In the genomic region with DNA sequence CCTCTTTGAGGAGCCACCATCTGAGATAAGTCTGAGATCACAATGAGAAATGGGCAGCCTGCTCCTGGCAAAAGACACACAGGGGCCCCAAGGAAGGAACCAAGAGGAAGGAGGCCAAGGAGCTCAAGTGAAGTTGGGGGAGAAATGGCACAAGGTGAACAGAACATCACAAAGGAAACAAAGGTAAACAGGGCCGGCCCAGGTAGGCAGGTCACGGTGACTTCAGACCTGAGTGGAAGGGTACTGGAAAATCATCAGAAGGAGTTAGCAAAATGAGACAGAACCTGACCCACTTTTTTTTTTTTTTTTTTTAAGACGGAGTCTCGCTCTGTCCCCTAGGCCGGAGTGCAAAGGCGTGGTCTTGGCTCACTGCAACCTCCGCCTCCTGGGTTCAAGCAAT, we compare ENCODE assay signal across 20 cellular contexts. TPM values are rescaled to one million over a fixed set of nuclear protein-coding genes. Genes with fewer than 3 reads are reported as not detected.
DNase-seq lines count a peak whose midpoint lies in the region; ATAC-seq and TF ChIP-seq lines count a peak whose summit lies in the region.
"Had no signal": no experiment of that assay in that cellular context is flagged by ENCODE, and none has a peak within 500 bp of the region (broad histone marks: within the 10 kb centered on the region; RNA-seq: fewer than 3 reads in every experiment).

No MANE protein-coding gene starts in this region.

- no peaks in the 10 kb centered on the region for H3K9me3 ChIP-seq in CD4-positive, CD25-positive, alpha-beta regulatory T cell (ENCODE audit: control insufficient read depth in 2 of 2, low read length in 2 of 2)
- no peaks in the 10 kb centered on the region for H3K9me3 ChIP-seq in HEK293 (ENCODE audit: control insufficient read depth, insufficient read depth, low read depth, low read length)
- H3K9me3 ChIP-seq: ascending aorta, neutrophil, uterus had no signal

- POLR2A ChIA-PET in HEK293 (lab: Yijun Ruan, JAX): interaction anchor here (1.0 kb wide), 1 partner anchor 17 kb away, joined by 7 read pairs; no protein-coding TSS in a partner anchor

- H3K27me3 Mint-ChIP-seq in CD4-positive, CD25-positive, alpha-beta regulatory T cell: no peaks in the 10 kb centered on the region
- H3K27me3 Mint-ChIP-seq in progenitor cell of endocrine pancreas: no peaks in the 10 kb centered on the region

- no peak for ATAC-seq in CD4-positive, CD25-positive, alpha-beta regulatory T cell (ENCODE audit: low read depth in 2 of 2)
- ATAC-seq: HCT116 had no signal

- H3K4me1 ChIP-seq in CD4-positive, CD25-positive, alpha-beta regulatory T cell (ENCODE audit: control insufficient read depth, insufficient read depth, low read length, poor library complexity, severe bottlenecking): peaks cover 18% of the 10 kb centered on the region
- peaks cover 28% of the 10 kb centered on the region for H3K4me1 ChIP-seq in HEK293 (ENCODE audit: control insufficient read depth, insufficient read depth, low read length)

- H3K27ac ChIP-seq in CD4-positive, CD25-positive, alpha-beta regulatory T cell (ENCODE audit: insufficient read depth, low read length, poor library complexity, severe bottlenecking): no peak overlapping the region
- H3K27ac ChIP-seq in HEK293 (ENCODE audit: extremely low read depth, low read depth, low read length) (no peak overlapping the region), dorsolateral prefrontal cortex (peak overlapping the region in 49 of 59 donors; percentile 4 to 100 (median 100))
- H3K27ac ChIP-seq: neutrophil, uterus had no signal

- DNase-seq in CD4-positive, CD25-positive, alpha-beta regulatory T cell: no peak
- DNase-seq in dorsolateral prefrontal cortex (no peak), progenitor cell of endocrine pancreas (ENCODE audit: low spot score, unreplicated experiment) (no peak), NCI-H146 (lab: John Stamatoyannopoulos, UW) (no peak), cerebellar nuclear complex (lab: John Stamatoyannopoulos, UW) (no peak), AG08396 (ENCODE audit: low spot score) (no peak)
- no peak for DNase-seq in activated CD8-positive, alpha-beta memory T cell treated with anti-CD3 and anti-CD28 coated beads, Interleukin-2, amount 50 U/mL, for 4 hours
- DNase-seq: activated effector memory CD4-positive, alpha-beta T cell treated with anti-CD3 and anti-CD28 coated beads, Interleukin-2, amount 50 U/mL, for 16 hours; KG1; NCI-H1048; NCI-H526; retina; SIG-M5; stimulated activated naive CD4-positive, alpha-beta T cell; T-helper 1 cell; uterus had no signal

- no peaks in the 10 kb centered on the region for H3K9me3 Mint-ChIP-seq in CD4-positive, CD25-positive, alpha-beta regulatory T cell
- no peaks in the 10 kb centered on the region for H3K9me3 Mint-ChIP-seq in progenitor cell of endocrine pancreas (ENCODE audit: low read depth)

- peaks cover 52% of the 10 kb centered on the region for H3K36me3 ChIP-seq in CD4-positive, CD25-positive, alpha-beta regulatory T cell (ENCODE audit: control insufficient read depth, insufficient read depth, low read length)
- peaks cover 0 to 54% of the 10 kb centered on the region in 2 experiments; a peak in 2 of 3 replicates for H3K36me3 ChIP-seq in HEK293 (ENCODE audit: control insufficient read depth in 2 of 2, insufficient read depth in 1 of 2, low read length in 2 of 2)
- H3K36me3 ChIP-seq: uterus had no signal

- peaks cover 0 to 40% (median 25%) of the 10 kb centered on the region in 4 donors for H3K4me1 Mint-ChIP-seq in CD4-positive, CD25-positive, alpha-beta regulatory T cell
- H3K4me1 Mint-ChIP-seq in progenitor cell of endocrine pancreas (ENCODE audit: low read depth): peaks cover 14% of the 10 kb centered on the region

- TF ChIP-seq CTCF in HEK293 (tag by site-specific recombination; IDR thresholded peaks at IDR 0.05): no peak
- no peak for TF ChIP-seq CTCF in dorsolateral prefrontal cortex (IDR thresholded peaks at IDR 0.05 in 54 of 56, conservative IDR thresholded peaks at IDR 0.05 in 2 of 56; ENCODE audit: low read depth in 1 of 56, partially characterized antibody in 56 of 56)
- TF ChIP-seq CTCF in progenitor cell of endocrine pancreas (IDR thresholded peaks at IDR 0.05; ENCODE audit: unreplicated experiment): no peak

- peak overlapping the region in 1 of 4 donors; percentile 54 for H3K4me3 Mint-ChIP-seq in CD4-positive, CD25-positive, alpha-beta regulatory T cell
- no peak overlapping the region for H3K4me3 Mint-ChIP-seq in progenitor cell of endocrine pancreas (ENCODE audit: low read depth)

- CTCF ChIA-PET in HEK293 (lab: Yijun Ruan, JAX): interaction anchor here (1.3 kb wide), 1 partner anchor 39 kb away, joined by 9 read pairs; no protein-coding TSS in a partner anchor

- intact Hi-C loops in dorsolateral prefrontal cortex (cut with DNase I): no loop called here

- H3K27ac Mint-ChIP-seq in CD4-positive, CD25-positive, alpha-beta regulatory T cell: peak overlapping the region in 2 of 3 donors; percentile 73 to 93
- peak overlapping the region; percentile 79 for H3K27ac Mint-ChIP-seq in progenitor cell of endocrine pancreas

- H3K4me3 ChIP-seq in CD4-positive, CD25-positive, alpha-beta regulatory T cell (ENCODE audit: low read depth, low read length): no peak overlapping the region
- H3K4me3 ChIP-seq in HEK293 (ENCODE audit: low read depth, low read length): no peak overlapping the region
- no peak overlapping the region for H3K4me3 ChIP-seq in dorsolateral prefrontal cortex
- H3K4me3 ChIP-seq: ascending aorta, uterus had no signal

- no peaks in the 10 kb centered on the region for H3K27me3 ChIP-seq in CD4-positive, CD25-positive, alpha-beta regulatory T cell (ENCODE audit: control insufficient read depth, insufficient read depth, low read length)
- no peaks in the 10 kb centered on the region for H3K27me3 ChIP-seq in dorsolateral prefrontal cortex
- H3K27me3 ChIP-seq: ascending aorta, neutrophil, uterus had no signal

- H3K36me3 Mint-ChIP-seq in CD4-positive, CD25-positive, alpha-beta regulatory T cell: peaks cover 26% of the 10 kb centered on the region
- peaks cover 27% of the 10 kb centered on the region for H3K36me3 Mint-ChIP-seq in progenitor cell of endocrine pancreas (ENCODE audit: insufficient read depth)

TF ChIP-seq in HEK293, 187 proteins besides CTCF, POLR2A, EP300 and RAD21:
- TF ChIP-seq, protein P1, sequence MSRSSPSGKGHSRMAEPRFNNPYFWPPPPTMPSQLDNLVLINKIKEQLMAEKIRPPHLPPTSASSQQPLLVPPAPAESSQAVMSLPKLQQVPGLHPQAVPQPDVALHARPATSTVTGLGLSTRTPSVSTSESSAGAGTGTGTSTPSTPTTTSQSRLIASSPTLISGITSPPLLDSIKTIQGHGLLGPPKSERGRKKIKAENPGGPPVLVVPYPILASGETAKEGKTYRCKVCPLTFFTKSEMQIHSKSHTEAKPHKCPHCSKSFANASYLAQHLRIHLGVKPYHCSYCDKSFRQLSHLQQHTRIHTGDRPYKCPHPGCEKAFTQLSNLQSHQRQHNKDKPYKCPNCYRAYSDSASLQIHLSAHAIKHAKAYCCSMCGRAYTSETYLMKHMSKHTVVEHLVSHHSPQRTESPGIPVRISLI (tag by site-specific recombination; IDR thresholded peaks at IDR 0.05): peak; percentile 58; the same call in 1 of the 2 replicates
- no peak for TF ChIP-seq ZNF24 (tag by site-specific recombination; IDR thresholded peaks at IDR 0.05)
- TF ChIP-seq, protein P2, sequence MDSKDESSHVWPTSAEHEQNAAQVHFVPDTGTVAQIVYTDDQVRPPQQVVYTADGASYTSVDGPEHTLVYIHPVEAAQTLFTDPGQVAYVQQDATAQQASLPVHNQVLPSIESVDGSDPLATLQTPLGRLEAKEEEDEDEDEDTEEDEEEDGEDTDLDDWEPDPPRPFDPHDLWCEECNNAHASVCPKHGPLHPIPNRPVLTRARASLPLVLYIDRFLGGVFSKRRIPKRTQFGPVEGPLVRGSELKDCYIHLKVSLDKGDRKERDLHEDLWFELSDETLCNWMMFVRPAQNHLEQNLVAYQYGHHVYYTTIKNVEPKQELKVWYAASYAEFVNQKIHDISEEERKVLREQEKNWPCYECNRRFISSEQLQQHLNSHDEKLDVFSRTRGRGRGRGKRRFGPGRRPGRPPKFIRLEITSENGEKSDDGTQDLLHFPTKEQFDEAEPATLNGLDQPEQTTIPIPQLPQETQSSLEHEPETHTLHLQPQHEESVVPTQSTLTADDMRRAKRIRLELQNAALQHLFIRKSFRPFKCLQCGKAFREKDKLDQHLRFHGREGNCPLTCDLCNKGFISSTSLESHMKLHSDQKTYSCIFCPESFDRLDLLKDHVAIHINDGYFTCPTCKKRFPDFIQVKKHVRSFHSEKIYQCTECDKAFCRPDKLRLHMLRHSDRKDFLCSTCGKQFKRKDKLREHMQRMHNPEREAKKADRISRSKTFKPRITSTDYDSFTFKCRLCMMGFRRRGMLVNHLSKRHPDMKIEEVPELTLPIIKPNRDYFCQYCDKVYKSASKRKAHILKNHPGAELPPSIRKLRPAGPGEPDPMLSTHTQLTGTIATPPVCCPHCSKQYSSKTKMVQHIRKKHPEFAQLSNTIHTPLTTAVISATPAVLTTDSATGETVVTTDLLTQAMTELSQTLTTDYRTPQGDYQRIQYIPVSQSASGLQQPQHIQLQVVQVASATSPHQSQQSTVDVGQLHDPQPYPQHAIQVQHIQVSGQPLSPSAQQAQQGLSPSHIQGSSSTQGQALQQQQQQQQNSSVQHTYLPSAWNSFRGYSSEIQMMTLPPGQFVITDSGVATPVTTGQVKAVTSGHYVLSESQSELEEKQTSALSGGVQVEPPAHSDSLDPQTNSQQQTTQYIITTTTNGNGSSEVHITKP (tag by site-specific recombination; IDR thresholded peaks at IDR 0.05): peak; percentile 51

RNA-seq across cellular contexts. Expression of a gene that starts 11.3 kb away (rescaled TPM):
- 47.2 TPM for total RNA-seq in CD4-positive, CD25-positive, alpha-beta regulatory T cell
- 10 to 100 TPM in 1 of 4 donors, 1 to 10 TPM in 3; 7.5 to 10.4 (median 8.2) TPM for polyA plus RNA-seq in CD4-positive, CD25-positive, alpha-beta regulatory T cell
- 100 to 1,000 TPM in 82 of 120 experiments, 10 to 100 TPM in 38; 67.0 to 236 (median 109) TPM for total RNA-seq in dorsolateral prefrontal cortex
- 100 and 102 TPM in 2 replicates for total RNA-seq in progenitor cell of endocrine pancreas

Comparison
In these comparisons a context has a peak if more than half of its experiments do, and no peak if none do; other contexts are left out.
1. H3K27ac ChIP-seq: peak in dorsolateral prefrontal cortex (49 of 59); none in CD4-positive, CD25-positive, alpha-beta regulatory T cell (single experiment) and HEK293 (single experiment).